In the genomic region with DNA sequence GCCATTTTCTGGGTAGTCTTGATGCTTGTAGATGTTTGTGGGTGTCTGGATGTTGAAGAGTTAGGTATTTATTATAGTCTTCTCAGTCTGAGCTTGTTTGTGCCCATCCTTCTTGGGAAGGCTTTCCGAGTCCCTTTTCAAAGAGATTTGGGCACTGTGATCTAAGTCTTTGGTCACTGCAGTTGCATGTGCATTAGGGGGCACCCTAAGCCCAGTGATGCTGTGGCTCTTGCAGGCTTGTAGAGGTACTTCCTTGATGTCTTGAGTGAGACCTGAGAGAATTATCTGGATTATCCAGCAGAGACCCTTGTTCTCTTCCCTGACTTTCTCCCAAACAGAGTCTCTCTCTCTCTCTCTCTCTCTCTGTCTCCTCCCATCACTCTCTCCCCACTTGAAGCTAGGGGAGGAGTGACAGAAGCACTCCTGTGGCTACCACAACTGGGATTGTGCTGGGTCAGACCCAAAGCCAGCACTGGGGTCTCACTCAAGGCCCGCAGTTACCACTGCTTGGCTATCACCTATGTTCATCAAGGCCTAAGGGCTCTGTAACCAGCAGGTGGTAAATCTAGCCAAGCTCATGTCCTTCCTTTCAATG, we compare ENCODE assay signal across 8 cellular contexts.
DNase-seq lines count a peak whose midpoint lies in the region; ATAC-seq and TF ChIP-seq lines count a peak whose summit lies in the region.

No MANE protein-coding gene starts in this region.

- POLR2A ChIA-PET in RWPE1 (lab: Yijun Ruan, JAX; ENCODE audit: low non-redundant PET) = no interaction called here

- no peak overlapping the region for H3K27ac ChIP-seq in RWPE1

- peak; percentile 21 to 41 for DNase-seq in NCI-H2081 (lab: John Stamatoyannopoulos, UW)
- DNase-seq in NCI-H2081 treated with DMSO at 0.1 percent for 48 hours (lab: John Stamatoyannopoulos, UW) = no peak
- DNase-seq in RWPE1 (ENCODE audit: low spot score) = peak; percentile 34
- peak; percentile 20 for DNase-seq in epidermal melanocyte (ENCODE audit: insufficient read length, low spot score)
- DNase-seq in myocyte (ENCODE audit: low read depth) = peak; percentile 50
- no peak for DNase-seq in middle frontal gyrus (ENCODE audit: extremely low spot score, low spot score)

- peak; percentile 56 for TF ChIP-seq CTCF in RWPE1 (conservative IDR thresholded peaks at IDR 0.05; ENCODE audit: low read depth)

- peak; percentile 67 for ATAC-seq in HG02623 (IDR thresholded peaks at IDR 0.05; ENCODE audit: unreplicated experiment)
- ATAC-seq in HG02973 (IDR thresholded peaks at IDR 0.05; ENCODE audit: unreplicated experiment) = no peak

- CTCF ChIA-PET in RWPE1 (lab: Yijun Ruan, JAX) = interaction anchor here (0.6 to 1.2 kb wide), 7 partner anchors 32 to 374 kb away, joined by 3 to 7 read pairs (median 3); no protein-coding TSS in a partner anchor

Comparison
In these comparisons a context has a peak if more than half of its experiments do, and no peak if none do; other contexts are left out.
1. DNase-seq: peak in NCI-H2081 (2 of 2), RWPE1 (single experiment), epidermal melanocyte (single experiment) and myocyte (single experiment); none in NCI-H2081 treated with DMSO at 0.1 percent for 48 hours (single experiment) and middle frontal gyrus (single experiment).